ENCODE assay signal across 1 cellular context in genomic region chr17:76593338-76593737, GRCh38.
TF ChIP-seq lines count a peak whose summit lies in the region.

No MANE protein-coding gene starts in this region.

TF ChIP-seq in IMR-90, 13 proteins besides CTCF, POLR2A, EP300 and RAD21:
- TF ChIP-seq CHD1 (IDR thresholded peaks at IDR 0.05; ENCODE audit: low read depth, low read length), result no peak
- TF ChIP-seq CEBPB (IDR thresholded peaks at IDR 0.05; ENCODE audit: low read depth, low read length), result no peak
- TF ChIP-seq RFX5 (IDR thresholded peaks at IDR 0.05; ENCODE audit: low read depth, low read length), result no peak
- TF ChIP-seq MAZ (IDR thresholded peaks at IDR 0.05; ENCODE audit: borderline replicate concordance, low read depth, low read length), result no peak
- TF ChIP-seq USF2 (IDR thresholded peaks at IDR 0.05; ENCODE audit: low read depth, low read length), result no peak
- no peak for TF ChIP-seq RCOR1 (IDR thresholded peaks at IDR 0.05; ENCODE audit: insufficient replicate concordance, low read length)
- TF ChIP-seq ELK1 (IDR thresholded peaks at IDR 0.05; ENCODE audit: borderline replicate concordance, low read depth, low read length), result no peak
- TF ChIP-seq FOS (IDR thresholded peaks at IDR 0.05; ENCODE audit: low read depth, low read length), result no peak
